ENCODE assay signal across 8 cellular contexts in the genomic region with DNA sequence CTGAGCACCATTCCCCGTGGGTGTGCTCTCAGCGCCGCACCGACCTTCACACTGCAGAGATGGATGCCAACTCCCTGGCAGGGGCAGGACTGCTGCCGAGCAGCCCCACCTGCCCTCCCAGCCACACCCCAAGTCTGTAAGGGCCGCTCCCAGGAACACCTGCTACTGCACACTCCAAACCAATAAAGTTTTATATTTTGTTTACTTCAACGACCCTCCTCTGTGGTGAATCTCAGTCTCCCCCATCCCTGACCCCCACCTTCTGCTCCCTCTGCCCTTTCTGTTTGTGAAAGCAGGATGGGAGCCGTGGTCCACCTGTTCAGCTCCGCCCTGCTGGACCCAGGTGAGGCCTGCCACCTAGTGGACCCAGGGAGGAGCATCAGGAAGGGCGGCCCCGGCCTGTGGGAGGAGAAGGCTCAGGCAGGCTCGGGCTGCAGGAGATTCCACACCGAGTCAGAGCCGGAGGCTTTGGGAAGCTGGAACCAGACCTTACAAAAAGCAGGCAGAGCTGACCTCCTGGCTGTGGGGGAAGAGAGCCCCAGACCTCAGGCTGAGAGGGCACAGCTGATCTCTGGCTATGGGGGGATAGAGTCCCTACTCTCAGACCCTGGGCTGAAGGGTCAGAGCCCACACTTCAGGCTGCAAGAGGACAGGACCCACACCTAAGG. TPM values are rescaled to one million over a fixed set of nuclear protein-coding genes. Genes with fewer than 3 reads are reported as not detected.
A peak's percentile ranks its signal among the peaks of the same experiment; 100 is the strongest.
DNase-seq lines count a peak whose midpoint lies in the region; ATAC-seq, FAIRE-seq and TF ChIP-seq lines count a peak whose summit lies in the region.

No MANE protein-coding gene starts in this region.

- no peak overlapping the region for H2AFZ ChIP-seq in H9 (ENCODE audit: low read length)

- no peak overlapping the region for H4K91ac ChIP-seq in H9 (ENCODE audit: insufficient read length, low read depth, low read length)

- peaks cover 5% of the 10 kb centered on the region for H3K4me1 ChIP-seq in CD8-positive, alpha-beta memory T cell (ENCODE audit: insufficient read depth, low read length)
- H3K4me1 ChIP-seq in H9 (ENCODE audit: insufficient read depth, low read length), result no peaks in the 10 kb centered on the region

- no peak overlapping the region for H2BK15ac ChIP-seq in H9 (ENCODE audit: low read depth, low read length)

- WGBS in H9 (ENCODE audit: extremely low coverage, insufficient read length, low lambda C conversion rate), result no CpG with 5 or more reads among the region's 14 CpGs

- no peak overlapping the region for H3K4me3 Mint-ChIP-seq in CD8-positive, alpha-beta memory T cell
- H3K4me3 Mint-ChIP-seq in H9, result peak overlapping the region in 1 of 2 experiments; percentile 48; a peak in 3 of 5 replicates

- no peaks in the 10 kb centered on the region for H3K36me3 ChIP-seq in CD8-positive, alpha-beta memory T cell (ENCODE audit: insufficient read depth, low read length)
- no peaks in the 10 kb centered on the region for H3K36me3 ChIP-seq in bronchial epithelial cell (ENCODE audit: control insufficient read depth, insufficient read depth, low read length)

- H3K27me3 Mint-ChIP-seq in CD8-positive, alpha-beta memory T cell, result no peaks in the 10 kb centered on the region
- H3K27me3 Mint-ChIP-seq in H9 (ENCODE audit: low read depth), result peaks cover 2% of the 10 kb centered on the region

- H2AK5ac ChIP-seq in H9 (ENCODE audit: insufficient read length, low read length), result no peak overlapping the region

- H3K27ac Mint-ChIP-seq in CD8-positive, alpha-beta memory T cell, result peak overlapping the region in 1 of 8 donors; percentile 23
- peak overlapping the region in 2 of 3 experiments; percentile 49 to 84; a peak in 2 of 7 replicates for H3K27ac Mint-ChIP-seq in H9

- H3K23me2 ChIP-seq in H9 (ENCODE audit: insufficient read length, low read depth, low read length, poor library complexity, severe bottlenecking), result no peaks in the 10 kb centered on the region

- DNase-seq in CD8-positive, alpha-beta memory T cell, result peak; percentile 19 to 75 (median 42)
- peak; percentile 92 for DNase-seq in H9
- peak; percentile 86 for DNase-seq in NCI-H2107 treated with DMSO at 0.1 percent for 48 hours (lab: John Stamatoyannopoulos, UW; ENCODE audit: unreplicated experiment)
- peak; percentile 62 for DNase-seq in bronchial epithelial cell (ENCODE audit: low read depth)
- DNase-seq in kidney glomerular epithelial cell (lab: John Stamatoyannopoulos, UW), result peak; percentile 58
- DNase-seq in stimulated activated CD4-positive, alpha-beta T cell treated with anti-CD3 and anti-CD28 coated beads, Interleukin-1b, Interleukin-23, amount 100 ng/mL, for 48 hours, result peak; percentile 74

- H3K4me3 ChIP-seq in CD8-positive, alpha-beta memory T cell (ENCODE audit: low read length), result no peak overlapping the region
- H3K4me3 ChIP-seq in WI38 (ENCODE audit: low read depth, low read length) (no peak overlapping the region), bronchial epithelial cell (ENCODE audit: low read depth, low read length) (no peak overlapping the region)

- H2BK12ac ChIP-seq in H9 (ENCODE audit: insufficient read length, low read depth, low read length), result no peak overlapping the region

- H3T11ph ChIP-seq in H9 (ENCODE audit: low read length), result no peak overlapping the region

- H3K14ac ChIP-seq in H9 (ENCODE audit: insufficient read depth, low read length), result no peak overlapping the region

- H3K79me2 ChIP-seq in H9 (ENCODE audit: insufficient read depth, low read length), result no peaks in the 10 kb centered on the region

- H3K9me3 ChIP-seq in CD8-positive, alpha-beta memory T cell (ENCODE audit: low read length), result no peaks in the 10 kb centered on the region
- H3K9me3 ChIP-seq in H9 (ENCODE audit: control insufficient read depth, low read depth, low read length), result no peaks in the 10 kb centered on the region

- CTCF ChIA-PET in CD8-positive, alpha-beta memory T cell (lab: Charles Lee), result interaction anchor here (0.6 to 3.4 kb wide), 13 partner anchors 9 to 336 kb away, joined by 3 to 23 read pairs (median 3); no protein-coding TSS in a partner anchor

- no peak overlapping the region for H3K18ac ChIP-seq in H9 (ENCODE audit: insufficient read length, low read depth, low read length)

- no peak for ATAC-seq in HG03139 (IDR thresholded peaks at IDR 0.05; ENCODE audit: unreplicated experiment)

- no peaks in the 10 kb centered on the region for H3K79me1 ChIP-seq in H9 (ENCODE audit: insufficient read depth, low read depth, low read length, poor library complexity, severe bottlenecking)

- H3K9ac ChIP-seq in H9 (ENCODE audit: extremely low read depth, insufficient read length, low read length), result no peak overlapping the region

- no peak overlapping the region for H2BK5ac ChIP-seq in H9 (ENCODE audit: insufficient read length, low read length)

- POLR2A ChIA-PET in CD8-positive, alpha-beta memory T cell (lab: Charles Lee), result no interaction called here

- no peak overlapping the region for H3K56ac ChIP-seq in H9 (ENCODE audit: insufficient read length, low read depth, low read length)

- no peaks in the 10 kb centered on the region for H3K36me3 Mint-ChIP-seq in CD8-positive, alpha-beta memory T cell
- H3K36me3 Mint-ChIP-seq in H9 (ENCODE audit: insufficient read depth in 1 of 3, low read depth in 3 of 3), result no peaks in the 10 kb centered on the region

- FAIRE-seq in bronchial epithelial cell (lab: Jason Lieb, UNC), result no peak

- TF ChIP-seq CTCF in H9 (conservative IDR thresholded peaks at IDR 0.05), result peak; percentile 95
- peak; percentile 72 for TF ChIP-seq CTCF in WI38 (IDR thresholded peaks at IDR 0.05; ENCODE audit: low read depth, low read length)
- peak; percentile 95 for TF ChIP-seq CTCF in bronchial epithelial cell (IDR thresholded peaks at IDR 0.05; ENCODE audit: insufficient read depth, low read length, severe bottlenecking)

- H3K27me3 ChIP-seq in CD8-positive, alpha-beta memory T cell (ENCODE audit: insufficient read depth, low read length, poor library complexity, severe bottlenecking), result no peaks in the 10 kb centered on the region
- no peaks in the 10 kb centered on the region for H3K27me3 ChIP-seq in H9 (ENCODE audit: insufficient read depth, low read length)
- no peaks in the 10 kb centered on the region for H3K27me3 ChIP-seq in bronchial epithelial cell (ENCODE audit: control insufficient read depth, insufficient read depth, low read length)

- no peak overlapping the region for H2BK120ac ChIP-seq in H9 (ENCODE audit: low read depth, low read length, poor library complexity, severe bottlenecking)

- H2BK20ac ChIP-seq in H9 (ENCODE audit: low read depth, low read length, poor library complexity, severe bottlenecking), result no peak overlapping the region

- H4K8ac ChIP-seq in H9 (replicated peaks; ENCODE audit: insufficient read length, low read depth, low read length), result no peak overlapping the region

- H3K27ac ChIP-seq in CD8-positive, alpha-beta memory T cell (ENCODE audit: low read depth, low read length), result no peak overlapping the region
- no peak overlapping the region for H3K27ac ChIP-seq in H9 (ENCODE audit: insufficient read length, low read depth, low read length)

- no peak overlapping the region for H3K4ac ChIP-seq in H9 (ENCODE audit: low read depth, low read length)

- H3K4me1 Mint-ChIP-seq in CD8-positive, alpha-beta memory T cell, result peaks cover 3 to 6% (median 6%) of the 10 kb centered on the region in 3 donors
- H3K4me1 Mint-ChIP-seq in H9, result peaks cover 15 to 29% of the 10 kb centered on the region in 2 experiments

- no peaks in the 10 kb centered on the region for H4K20me1 ChIP-seq in H9 (ENCODE audit: control insufficient read depth, insufficient read depth, insufficient read length)

- no peak overlapping the region for H4K5ac ChIP-seq in H9 (ENCODE audit: insufficient read length, low read depth, low read length)

- no peak overlapping the region for H3K23ac ChIP-seq in H9 (ENCODE audit: insufficient read length, low read depth, low read length)

- H3K9me3 Mint-ChIP-seq in CD8-positive, alpha-beta memory T cell, result no peaks in the 10 kb centered on the region
- H3K9me3 Mint-ChIP-seq in H9, result no peaks in the 10 kb centered on the region

- no peak overlapping the region for H3K4me2 ChIP-seq in H9 (ENCODE audit: insufficient read depth, insufficient read length, low read length)

RNA-seq across cellular contexts. Expression of a gene that starts 1.0 kb away (rescaled TPM):
- total RNA-seq in CD8-positive, alpha-beta memory T cell, result not detected
- not detected for polyA plus RNA-seq in CD8-positive, alpha-beta memory T cell
- total RNA-seq in H9 (2021) (1.0 and 1.4 TPM in 2 replicates), bronchial epithelial cell (not detected in 2 replicates)

RNA-seq across cellular contexts. Expression of a gene that starts 5.3 kb away (rescaled TPM):
- under 1 TPM; 0.93 to 0.94 TPM for total RNA-seq in CD8-positive, alpha-beta memory T cell
- 0.15 TPM for polyA plus RNA-seq in CD8-positive, alpha-beta memory T cell
- total RNA-seq in H9 (2021) (0.94 and 1.5 TPM in 2 replicates), bronchial epithelial cell (under 0.01 and 0.38 TPM in 2 replicates)

RNA-seq across cellular contexts. Expression of a gene that starts 17.3 kb away (rescaled TPM):
- total RNA-seq in CD8-positive, alpha-beta memory T cell, result not detected
- polyA plus RNA-seq in CD8-positive, alpha-beta memory T cell, result not detected
- 64.7 and 66.8 TPM in 2 replicates for total RNA-seq in H9 (2021)
- 60.9 and 72.4 TPM in 2 replicates for total RNA-seq in bronchial epithelial cell

RNA-seq across cellular contexts. Expression of a gene that starts 57.2 kb away (rescaled TPM):
- 10 to 100 TPM; 55.8 to 56.3 TPM for total RNA-seq in CD8-positive, alpha-beta memory T cell
- polyA plus RNA-seq in CD8-positive, alpha-beta memory T cell, result 8.3 TPM
- total RNA-seq in H9 (2021) (45.9 and 50.4 TPM in 2 replicates), bronchial epithelial cell (52.0 and 60.6 TPM in 2 replicates)

Comparison
In these comparisons a context has a peak if more than half of its experiments do, and no peak if none do; other contexts are left out.
1. DNase-seq: peak in every context shown above with its lines; median percentile 92 in H9; 86 in NCI-H2107 treated with DMSO at 0.1 percent for 48 hours; 74 in stimulated activated CD4-positive, alpha-beta T cell treated with anti-CD3 and anti-CD28 coated beads, Interleukin-1b, Interleukin-23, amount 100 ng/mL, for 48 hours; 62 in bronchial epithelial cell; 58 in kidney glomerular epithelial cell; 42 in CD8-positive, alpha-beta memory T cell.
2. RNA of a gene that starts 17.3 kb away (total RNA-seq): 60.9 to 72.4 TPM in bronchial epithelial cell and 64.7 to 66.8 TPM in H9; not detected in CD8-positive, alpha-beta memory T cell; every median in the first group is over 10 times any median in the second.
3. Peak in every context shown above with its lines, with median percentiles within 50 percentile points of each other: CTCF ChIP-seq.